ENCODE assay signal across 1 cellular context in the genomic region with DNA sequence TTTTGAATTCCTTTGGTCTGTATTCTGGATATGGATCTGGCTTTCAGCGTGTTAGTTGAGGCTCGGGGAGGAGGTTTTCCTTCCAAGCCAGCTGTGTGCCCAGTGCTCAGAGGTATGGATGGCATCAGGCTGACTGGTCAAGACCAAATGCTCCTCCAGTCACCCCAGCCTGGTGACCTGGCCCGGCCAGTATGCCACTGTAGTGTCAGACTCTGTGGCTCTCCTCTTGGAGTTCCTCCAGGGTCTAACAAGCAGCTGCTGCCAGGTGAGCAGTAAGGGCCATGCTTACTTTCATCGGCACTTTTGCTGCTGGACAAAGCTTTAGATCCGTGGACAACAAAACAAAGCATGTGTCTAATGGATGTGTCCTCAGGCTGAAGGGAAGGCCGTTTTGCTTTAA.
TF ChIP-seq lines count a peak whose summit lies in the region.

No MANE protein-coding gene starts in this region.

TF ChIP-seq in GM23338, 12 proteins besides CTCF, POLR2A, EP300 and RAD21 (continued from another document):
- no peak for TF ChIP-seq EZH2phosphoT487 (IDR thresholded peaks at IDR 0.05; ENCODE audit: unreplicated experiment)
- TF ChIP-seq POLR2AphosphoS5 (IDR thresholded peaks at IDR 0.05; ENCODE audit: low read depth): no peak
- TF ChIP-seq STAT1 (IDR thresholded peaks at IDR 0.05; ENCODE audit: unreplicated experiment): no peak
- TF ChIP-seq, protein P1, sequence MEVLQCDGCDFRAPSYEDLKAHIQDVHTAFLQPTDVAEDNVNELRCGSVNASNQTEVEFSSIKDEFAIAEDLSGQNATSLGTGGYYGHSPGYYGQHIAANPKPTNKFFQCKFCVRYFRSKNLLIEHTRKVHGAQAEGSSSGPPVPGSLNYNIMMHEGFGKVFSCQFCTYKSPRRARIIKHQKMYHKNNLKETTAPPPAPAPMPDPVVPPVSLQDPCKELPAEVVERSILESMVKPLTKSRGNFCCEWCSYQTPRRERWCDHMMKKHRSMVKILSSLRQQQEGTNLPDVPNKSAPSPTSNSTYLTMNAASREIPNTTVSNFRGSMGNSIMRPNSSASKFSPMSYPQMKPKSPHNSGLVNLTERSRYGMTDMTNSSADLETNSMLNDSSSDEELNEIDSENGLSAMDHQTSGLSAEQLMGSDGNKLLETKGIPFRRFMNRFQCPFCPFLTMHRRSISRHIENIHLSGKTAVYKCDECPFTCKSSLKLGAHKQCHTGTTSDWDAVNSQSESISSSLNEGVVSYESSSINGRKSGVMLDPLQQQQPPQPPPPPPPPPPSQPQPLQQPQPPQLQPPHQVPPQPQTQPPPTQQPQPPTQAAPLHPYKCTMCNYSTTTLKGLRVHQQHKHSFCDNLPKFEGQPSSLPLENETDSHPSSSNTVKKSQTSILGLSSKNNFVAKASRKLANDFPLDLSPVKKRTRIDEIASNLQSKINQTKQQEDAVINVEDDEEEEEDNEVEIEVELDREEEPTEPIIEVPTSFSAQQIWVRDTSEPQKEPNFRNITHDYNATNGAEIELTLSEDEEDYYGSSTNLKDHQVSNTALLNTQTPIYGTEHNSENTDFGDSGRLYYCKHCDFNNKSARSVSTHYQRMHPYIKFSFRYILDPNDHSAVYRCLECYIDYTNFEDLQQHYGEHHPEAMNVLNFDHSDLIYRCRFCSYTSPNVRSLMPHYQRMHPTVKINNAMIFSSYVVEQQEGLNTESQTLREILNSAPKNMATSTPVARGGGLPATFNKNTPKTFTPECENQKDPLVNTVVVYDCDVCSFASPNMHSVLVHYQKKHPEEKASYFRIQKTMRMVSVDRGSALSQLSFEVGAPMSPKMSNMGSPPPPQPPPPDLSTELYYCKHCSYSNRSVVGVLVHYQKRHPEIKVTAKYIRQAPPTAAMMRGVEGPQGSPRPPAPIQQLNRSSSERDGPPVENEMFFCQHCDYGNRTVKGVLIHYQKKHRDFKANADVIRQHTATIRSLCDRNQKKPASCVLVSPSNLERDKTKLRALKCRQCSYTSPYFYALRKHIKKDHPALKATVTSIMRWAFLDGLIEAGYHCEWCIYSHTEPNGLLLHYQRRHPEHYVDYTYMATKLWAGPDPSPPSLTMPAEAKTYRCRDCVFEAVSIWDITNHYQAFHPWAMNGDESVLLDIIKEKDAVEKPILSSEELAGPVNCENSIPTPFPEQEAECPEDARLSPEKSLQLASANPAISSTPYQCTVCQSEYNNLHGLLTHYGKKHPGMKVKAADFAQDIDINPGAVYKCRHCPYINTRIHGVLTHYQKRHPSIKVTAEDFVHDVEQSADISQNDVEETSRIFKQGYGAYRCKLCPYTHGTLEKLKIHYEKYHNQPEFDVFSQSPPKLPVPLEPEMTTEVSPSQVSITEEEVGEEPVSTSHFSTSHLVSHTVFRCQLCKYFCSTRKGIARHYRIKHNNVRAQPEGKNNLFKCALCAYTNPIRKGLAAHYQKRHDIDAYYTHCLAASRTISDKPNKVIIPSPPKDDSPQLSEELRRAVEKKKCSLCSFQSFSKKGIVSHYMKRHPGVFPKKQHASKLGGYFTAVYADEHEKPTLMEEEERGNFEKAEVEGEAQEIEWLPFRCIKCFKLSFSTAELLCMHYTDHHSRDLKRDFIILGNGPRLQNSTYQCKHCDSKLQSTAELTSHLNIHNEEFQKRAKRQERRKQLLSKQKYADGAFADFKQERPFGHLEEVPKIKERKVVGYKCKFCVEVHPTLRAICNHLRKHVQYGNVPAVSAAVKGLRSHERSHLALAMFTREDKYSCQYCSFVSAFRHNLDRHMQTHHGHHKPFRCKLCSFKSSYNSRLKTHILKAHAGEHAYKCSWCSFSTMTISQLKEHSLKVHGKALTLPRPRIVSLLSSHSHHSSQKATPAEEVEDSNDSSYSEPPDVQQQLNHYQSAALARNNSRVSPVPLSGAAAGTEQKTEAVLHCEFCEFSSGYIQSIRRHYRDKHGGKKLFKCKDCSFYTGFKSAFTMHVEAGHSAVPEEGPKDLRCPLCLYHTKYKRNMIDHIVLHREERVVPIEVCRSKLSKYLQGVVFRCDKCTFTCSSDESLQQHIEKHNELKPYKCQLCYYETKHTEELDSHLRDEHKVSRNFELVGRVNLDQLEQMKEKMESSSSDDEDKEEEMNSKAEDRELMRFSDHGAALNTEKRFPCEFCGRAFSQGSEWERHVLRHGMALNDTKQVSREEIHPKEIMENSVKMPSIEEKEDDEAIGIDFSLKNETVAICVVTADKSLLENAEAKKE (CRISPR knock-in tag; IDR thresholded peaks at IDR 0.05): no peak
- TF ChIP-seq CREB1 (CRISPR knock-in tag; IDR thresholded peaks at IDR 0.05; ENCODE audit: low read depth): no peak
- TF ChIP-seq, protein P2, sequence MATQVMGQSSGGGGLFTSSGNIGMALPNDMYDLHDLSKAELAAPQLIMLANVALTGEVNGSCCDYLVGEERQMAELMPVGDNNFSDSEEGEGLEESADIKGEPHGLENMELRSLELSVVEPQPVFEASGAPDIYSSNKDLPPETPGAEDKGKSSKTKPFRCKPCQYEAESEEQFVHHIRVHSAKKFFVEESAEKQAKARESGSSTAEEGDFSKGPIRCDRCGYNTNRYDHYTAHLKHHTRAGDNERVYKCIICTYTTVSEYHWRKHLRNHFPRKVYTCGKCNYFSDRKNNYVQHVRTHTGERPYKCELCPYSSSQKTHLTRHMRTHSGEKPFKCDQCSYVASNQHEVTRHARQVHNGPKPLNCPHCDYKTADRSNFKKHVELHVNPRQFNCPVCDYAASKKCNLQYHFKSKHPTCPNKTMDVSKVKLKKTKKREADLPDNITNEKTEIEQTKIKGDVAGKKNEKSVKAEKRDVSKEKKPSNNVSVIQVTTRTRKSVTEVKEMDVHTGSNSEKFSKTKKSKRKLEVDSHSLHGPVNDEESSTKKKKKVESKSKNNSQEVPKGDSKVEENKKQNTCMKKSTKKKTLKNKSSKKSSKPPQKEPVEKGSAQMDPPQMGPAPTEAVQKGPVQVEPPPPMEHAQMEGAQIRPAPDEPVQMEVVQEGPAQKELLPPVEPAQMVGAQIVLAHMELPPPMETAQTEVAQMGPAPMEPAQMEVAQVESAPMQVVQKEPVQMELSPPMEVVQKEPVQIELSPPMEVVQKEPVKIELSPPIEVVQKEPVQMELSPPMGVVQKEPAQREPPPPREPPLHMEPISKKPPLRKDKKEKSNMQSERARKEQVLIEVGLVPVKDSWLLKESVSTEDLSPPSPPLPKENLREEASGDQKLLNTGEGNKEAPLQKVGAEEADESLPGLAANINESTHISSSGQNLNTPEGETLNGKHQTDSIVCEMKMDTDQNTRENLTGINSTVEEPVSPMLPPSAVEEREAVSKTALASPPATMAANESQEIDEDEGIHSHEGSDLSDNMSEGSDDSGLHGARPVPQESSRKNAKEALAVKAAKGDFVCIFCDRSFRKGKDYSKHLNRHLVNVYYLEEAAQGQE (IDR thresholded peaks at IDR 0.05; ENCODE audit: unreplicated experiment): no peak
- TF ChIP-seq ZNF331 (CRISPR knock-in tag; IDR thresholded peaks at IDR 0.05; ENCODE audit: low read depth): no peak
- TF ChIP-seq JUNB (IDR thresholded peaks at IDR 0.05; ENCODE audit: unreplicated experiment): no peak
- TF ChIP-seq NANOG (IDR thresholded peaks at IDR 0.05; ENCODE audit: borderline replicate concordance): no peak
- TF ChIP-seq EZH2 (IDR thresholded peaks at IDR 0.05; ENCODE audit: low read depth, unreplicated experiment): no peak
- TF ChIP-seq, protein P3, sequence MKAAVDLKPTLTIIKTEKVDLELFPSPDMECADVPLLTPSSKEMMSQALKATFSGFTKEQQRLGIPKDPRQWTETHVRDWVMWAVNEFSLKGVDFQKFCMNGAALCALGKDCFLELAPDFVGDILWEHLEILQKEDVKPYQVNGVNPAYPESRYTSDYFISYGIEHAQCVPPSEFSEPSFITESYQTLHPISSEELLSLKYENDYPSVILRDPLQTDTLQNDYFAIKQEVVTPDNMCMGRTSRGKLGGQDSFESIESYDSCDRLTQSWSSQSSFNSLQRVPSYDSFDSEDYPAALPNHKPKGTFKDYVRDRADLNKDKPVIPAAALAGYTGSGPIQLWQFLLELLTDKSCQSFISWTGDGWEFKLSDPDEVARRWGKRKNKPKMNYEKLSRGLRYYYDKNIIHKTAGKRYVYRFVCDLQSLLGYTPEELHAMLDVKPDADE (IDR thresholded peaks at IDR 0.05): no peak
